9 cellular contexts compared by ENCODE assay signal in the genomic region with DNA sequence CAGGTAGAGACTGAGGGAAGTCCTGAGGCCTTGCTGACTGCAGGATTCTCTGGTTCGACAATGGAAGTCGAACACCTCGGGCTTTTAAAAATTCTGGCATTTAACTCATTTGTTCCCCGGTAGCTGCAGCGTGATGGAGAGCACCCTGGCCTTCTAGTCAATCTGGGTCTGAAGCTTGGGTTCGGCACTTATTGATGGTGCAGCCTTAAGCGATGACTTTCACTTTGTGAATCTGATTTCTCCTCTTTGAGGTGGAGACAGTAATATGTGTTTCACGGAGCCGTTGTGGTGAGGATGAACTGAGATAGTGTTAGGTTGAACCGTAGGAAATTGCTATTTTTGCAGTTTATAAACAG. TPM values are rescaled to one million over a fixed set of nuclear protein-coding genes. Genes with fewer than 3 reads are reported as not detected.
DNase-seq lines count a peak whose midpoint lies in the region; ATAC-seq and TF ChIP-seq lines count a peak whose summit lies in the region.
"Had no signal": no experiment of that assay in that cellular context is flagged by ENCODE, and none has a peak within 500 bp of the region (broad histone marks: within the 10 kb centered on the region; RNA-seq: fewer than 3 reads in every experiment).

No MANE protein-coding gene starts in this region.

- peak overlapping the region; percentile 84 for H3K27ac Mint-ChIP-seq in activated naive CD8-positive, alpha-beta T cell treated with anti-CD3 and anti-CD28 coated beads, Interleukin-2, amount 50 U/mL, for 24 hours

- TF ChIP-seq CTCF in kidney epithelial cell (IDR thresholded peaks at IDR 0.05; ENCODE audit: insufficient read depth, low read length, poor library complexity, severe bottlenecking) (no peak), lower leg skin (IDR thresholded peaks at IDR 0.05) (no peak)

- 63% methylated on average over 10 of the region's 10 CpGs for WGBS in thymus
- whole genome bisulfite sequencing in lower leg skin, 2 donors = 36 to 49% methylated on average over 10 of the region's 10 CpGs

- peak in 1 of 2 donors; percentile 3 for ATAC-seq in activated T-cell treated with anti-CD3 and anti-CD28 coated beads, Interleukin-2, amount 50 U/mL, for 4 hours
- no peak for ATAC-seq in activated naive CD8-positive, alpha-beta T cell treated with anti-CD3 and anti-CD28 coated beads, Interleukin-2, amount 50 U/mL, for 24 hours

- H3K36me3 Mint-ChIP-seq in activated T-cell treated with anti-CD3 and anti-CD28 coated beads, Interleukin-2, amount 50 U/mL, for 4 hours (ENCODE audit: insufficient read depth) = peaks cover 12% of the 10 kb centered on the region
- H3K36me3 Mint-ChIP-seq in activated naive CD8-positive, alpha-beta T cell treated with anti-CD3 and anti-CD28 coated beads, Interleukin-2, amount 50 U/mL, for 24 hours (ENCODE audit: low read depth) = peaks cover 9% of the 10 kb centered on the region

- H3K4me1 ChIP-seq in thymus (ENCODE audit: control insufficient read depth, insufficient read depth, low read length) = peaks cover 21% of the 10 kb centered on the region

- no peaks in the 10 kb centered on the region for H3K27me3 Mint-ChIP-seq in activated T-cell treated with anti-CD3 and anti-CD28 coated beads, Interleukin-2, amount 50 U/mL, for 4 hours (ENCODE audit: low read depth)
- H3K27me3 Mint-ChIP-seq in activated naive CD8-positive, alpha-beta T cell treated with anti-CD3 and anti-CD28 coated beads, Interleukin-2, amount 50 U/mL, for 24 hours = no peaks in the 10 kb centered on the region

- peaks cover 36% of the 10 kb centered on the region for H3K4me1 Mint-ChIP-seq in activated T-cell treated with anti-CD3 and anti-CD28 coated beads, Interleukin-2, amount 50 U/mL, for 4 hours (ENCODE audit: low read depth)
- peaks cover 32% of the 10 kb centered on the region for H3K4me1 Mint-ChIP-seq in activated naive CD8-positive, alpha-beta T cell treated with anti-CD3 and anti-CD28 coated beads, Interleukin-2, amount 50 U/mL, for 24 hours

- no peaks in the 10 kb centered on the region for H3K9me3 ChIP-seq in thymus (ENCODE audit: control insufficient read depth)

- H3K36me3 ChIP-seq in kidney epithelial cell (ENCODE audit: control insufficient read depth, insufficient read depth, low read length) (no peaks in the 10 kb centered on the region), thymus (ENCODE audit: control insufficient read depth, insufficient read depth) (peaks cover 4% of the 10 kb centered on the region)

- H3K4me3 Mint-ChIP-seq in activated T-cell treated with anti-CD3 and anti-CD28 coated beads, Interleukin-2, amount 50 U/mL, for 4 hours = peak overlapping the region; percentile 85
- peak overlapping the region; percentile 75 for H3K4me3 Mint-ChIP-seq in activated naive CD8-positive, alpha-beta T cell treated with anti-CD3 and anti-CD28 coated beads, Interleukin-2, amount 50 U/mL, for 24 hours

- intact Hi-C loops in lower leg skin (cut with DNase I; ENCODE audit: low total_unique reads) = loop anchor here (10.0 kb wide), 1 partner anchor 68 kb away; no protein-coding TSS in a partner anchor

- H3K4me3 ChIP-seq in kidney epithelial cell (ENCODE audit: low read depth, low read length) = peak overlapping the region; percentile 93
- H3K4me3 ChIP-seq in thymus (ENCODE audit: low read length) = peak overlapping the region; percentile 86
- H3K4me3 ChIP-seq in lower leg skin (ENCODE audit: low read depth, poor library complexity, severe bottlenecking) = no peak overlapping the region

- DNase-seq in activated T-cell treated with anti-CD3 and anti-CD28 coated beads, Interleukin-2, amount 50 U/mL, for 4 hours = no peak
- no peak for DNase-seq in activated T-cell treated with anti-CD3 and anti-CD28 coated beads for 4 hours
- DNase-seq in activated naive CD8-positive, alpha-beta T cell treated with anti-CD3 and anti-CD28 coated beads, Interleukin-2, amount 50 U/mL, for 24 hours = no peak
- no peak for DNase-seq in kidney epithelial cell (ENCODE audit: low read depth)
- DNase-seq in lower leg skin (ENCODE audit: low spot score in 2 of 2) = no peak
- DNase-seq in NCI-H748 (lab: John Stamatoyannopoulos, UW; ENCODE audit: unreplicated experiment) = no peak
- no peak for DNase-seq in EL

- H3K9me3 Mint-ChIP-seq in activated T-cell treated with anti-CD3 and anti-CD28 coated beads, Interleukin-2, amount 50 U/mL, for 4 hours = no peaks in the 10 kb centered on the region
- no peaks in the 10 kb centered on the region for H3K9me3 Mint-ChIP-seq in activated naive CD8-positive, alpha-beta T cell treated with anti-CD3 and anti-CD28 coated beads, Interleukin-2, amount 50 U/mL, for 24 hours

- H3K27ac ChIP-seq in thymus (ENCODE audit: low read depth) = peak overlapping the region; percentile 67

- H3K27me3 ChIP-seq in kidney epithelial cell (ENCODE audit: control insufficient read depth, insufficient read depth, low read length) = no peaks in the 10 kb centered on the region
- no peaks in the 10 kb centered on the region for H3K27me3 ChIP-seq in thymus (ENCODE audit: control insufficient read depth, insufficient read depth)

- no peak for TF ChIP-seq POLR2A in lower leg skin (IDR thresholded peaks at IDR 0.05)

RNA-seq across cellular contexts. Expression of gene PARP6, which starts 0.6 kb away (rescaled TPM):
- 10 to 100 TPM; 62.9 to 63.2 (median 62.9) TPM for total RNA-seq in activated T-cell treated with anti-CD3 and anti-CD28 coated beads, Interleukin-2, amount 50 U/mL, for 4 hours
- total RNA-seq in kidney epithelial cell (45.0 and 45.7 TPM in 2 replicates), lower leg skin (10 to 100 TPM; 47.4 to 61.7 (median 54.8) TPM)
- 125 TPM for polyA plus RNA-seq in thymus

RNA-seq across cellular contexts. Expression of gene PKM, which starts 42.0 kb away (rescaled TPM):
- total RNA-seq in activated T-cell treated with anti-CD3 and anti-CD28 coated beads, Interleukin-2, amount 50 U/mL, for 4 hours = 1,000 to 10,000 TPM; 2,397 to 2,519 (median 2,398) TPM
- total RNA-seq in kidney epithelial cell (879 and 883 TPM in 2 replicates), lower leg skin (100 to 1,000 TPM; 266 to 433 (median 367) TPM)
- 199 TPM for polyA plus RNA-seq in thymus

RNA-seq across cellular contexts. Expression of gene CELF6, which starts 47.0 kb away (rescaled TPM):
- under 1 TPM; 0.24 to 0.82 (median 0.63) TPM for total RNA-seq in activated T-cell treated with anti-CD3 and anti-CD28 coated beads, Interleukin-2, amount 50 U/mL, for 4 hours
- total RNA-seq in kidney epithelial cell (0.29 and 0.41 TPM in 2 replicates), lower leg skin (1 to 10 TPM; 1.2 to 1.8 (median 1.5) TPM)
- polyA plus RNA-seq in thymus = 17.7 TPM
- total RNA-seq: dermis microvascular lymphatic vessel endothelial cell had no signal
